Comparison of ENCODE assay signal across 10 cellular contexts in genomic region chr21:38506606-38507331, GRCh38. TPM values are rescaled to one million over a fixed set of nuclear protein-coding genes. Genes with fewer than 3 reads are reported as not detected.
DNase-seq lines count a peak whose midpoint lies in the region; ATAC-seq and TF ChIP-seq lines count a peak whose summit lies in the region.
"Had no signal": no experiment of that assay in that cellular context is flagged by ENCODE, and none has a peak within 500 bp of the region (broad histone marks: within the 10 kb centered on the region; RNA-seq: fewer than 3 reads in every experiment).

No MANE protein-coding gene starts in this region.

- TF ChIP-seq CTCF in psoas muscle (IDR thresholded peaks at IDR 0.05) (no peak), prostate gland (IDR thresholded peaks at IDR 0.05) (no peak)

- H3K4me3 ChIP-seq in duodenal mucosa (ENCODE audit: low read depth in 1 of 2, low read length in 2 of 2) (peak overlapping the region; percentile 2 to 15), psoas muscle (peak overlapping the region; percentile 45), prostate gland (no peak overlapping the region)
- H3K4me3 ChIP-seq: A549 had no signal

- H3K27me3 ChIP-seq in duodenal mucosa (ENCODE audit: control insufficient read depth in 1 of 2, insufficient read depth in 2 of 2, low read length in 2 of 2) (peaks cover 0 to 3% of the 10 kb centered on the region in 2 donors), psoas muscle (ENCODE audit: insufficient read depth in 3 of 3, low read length in 2 of 3) (peaks cover 0 to 3% (median 0%) of the 10 kb centered on the region in 3 donors), prostate gland (replicated peaks; ENCODE audit: insufficient read depth) (no peaks in the 10 kb centered on the region)

- no peak overlapping the region for H3K9ac ChIP-seq in duodenal mucosa (ENCODE audit: low read depth in 1 of 2, low read length in 2 of 2)

- H3K36me3 ChIP-seq in duodenal mucosa (ENCODE audit: control insufficient read depth in 1 of 2, insufficient read depth in 2 of 2, low read length in 2 of 2) (no peaks in the 10 kb centered on the region), psoas muscle (ENCODE audit: insufficient read depth in 1 of 2, low read depth in 1 of 2) (no peaks in the 10 kb centered on the region), prostate gland (no peaks in the 10 kb centered on the region)

- no peak overlapping the region for H3K27ac ChIP-seq in duodenal mucosa (ENCODE audit: low read depth, low read length)
- no peak overlapping the region for H3K27ac ChIP-seq in psoas muscle
- no peak overlapping the region for H3K27ac ChIP-seq in prostate gland
- H3K27ac ChIP-seq: A549 had no signal

- no peaks in the 10 kb centered on the region for H3K4me1 ChIP-seq in duodenal mucosa (ENCODE audit: control insufficient read depth in 1 of 2, insufficient read depth in 2 of 2, low read length in 2 of 2)
- no peaks in the 10 kb centered on the region for H3K4me1 ChIP-seq in psoas muscle
- no peaks in the 10 kb centered on the region for H3K4me1 ChIP-seq in prostate gland (replicated peaks)

- DNase-seq in NCI-H2029 (lab: John Stamatoyannopoulos, UW) (peak; percentile 14), NCI-H2029 treated with DMSO at 0.1 percent for 48 hours (lab: John Stamatoyannopoulos, UW) (no peak), NCI-H526 treated with DMSO at 0.1 percent for 48 hours (lab: John Stamatoyannopoulos, UW) (peak; percentile 61), psoas muscle (no peak), NCI-H2196 treated with DMSO at 0.1 percent for 48 hours (lab: John Stamatoyannopoulos, UW; ENCODE audit: unreplicated experiment) (no peak), NCI-H774 (lab: John Stamatoyannopoulos, UW) (no peak), prostate gland (ENCODE audit: low spot score) (no peak)

- H3K9me3 ChIP-seq in duodenal mucosa (ENCODE audit: control insufficient read depth in 1 of 2, low read length in 2 of 2) (no peaks in the 10 kb centered on the region), psoas muscle (no peaks in the 10 kb centered on the region), prostate gland (no peaks in the 10 kb centered on the region)
- H3K9me3 ChIP-seq: A549 had no signal

- intact Hi-C loops in psoas muscle (cut with DNase I) (loop anchor here (5.0 to 10.0 kb wide), 2 partner anchors 218 to 631 kb away; no protein-coding TSS in a partner anchor), prostate gland (cut with DNase I) (loop anchor here (5.0 kb wide), 1 partner anchor 631 kb away; no protein-coding TSS in a partner anchor)

- ATAC-seq in psoas muscle: no peak
- ATAC-seq: A549; activated T-helper 17 cell treated with anti-CD3 and anti-CD28 coated beads, Interleukin-2, amount 50 U/mL, for 72 hours had no signal

- 67 to 73% (median 69%) methylated on average over 26 of the region's 26 CpGs for WGBS in psoas muscle, 3 donors
- 85% methylated on average over 26 of the region's 26 CpGs for WGBS in prostate gland

- TF ChIP-seq POLR2A in prostate gland (IDR thresholded peaks at IDR 0.05): no peak

RNA-seq across cellular contexts. Expression of gene ERG, which starts 8.5 kb away (rescaled TPM):
- total RNA-seq in psoas muscle: 10 to 100 TPM in 3 of 4 donors, 1 to 10 TPM in 1; 7.6 to 14.5 (median 10.8) TPM
- polyA plus RNA-seq in psoas muscle: 1 to 10 TPM; 2.7 to 6.6 (median 3.4) TPM
- total RNA-seq in prostate gland: 10 to 100 TPM in 1 of 2 donors, 1 to 10 TPM in 1; 2.6 to 11.2 TPM
- total RNA-seq: activated T-helper 17 cell treated with anti-CD3 and anti-CD28 coated beads, Interleukin-2, amount 50 U/mL, for 72 hours had no signal
- polyA plus RNA-seq: A549 had no signal

Comparison
In these comparisons a context has a peak if more than half of its experiments do, and no peak if none do; other contexts are left out.
1. DNase-seq: peak in NCI-H2029 (single experiment) and NCI-H526 treated with DMSO at 0.1 percent for 48 hours (single experiment); none in NCI-H2029 treated with DMSO at 0.1 percent for 48 hours (single experiment), psoas muscle (0 of 2), NCI-H2196 treated with DMSO at 0.1 percent for 48 hours (single experiment), NCI-H774 (single experiment) and prostate gland (single experiment).
2. H3K4me3 ChIP-seq: peak in duodenal mucosa (2 of 2) and psoas muscle (single experiment); none in prostate gland (0 of 2).